ENCODE assay signal across 1 cellular context in genomic region chr1:156881101-156881500, GRCh38.
TF ChIP-seq lines count a peak whose summit lies in the region.

No MANE protein-coding gene starts in this region.

TF ChIP-seq in K562, 482 proteins besides CTCF, POLR2A, EP300 and RAD21:
- TF ChIP-seq ZBTB11 (CRISPR knock-in tag; IDR thresholded peaks at IDR 0.05) (no peak), ETV5 (CRISPR knock-in tag; IDR thresholded peaks at IDR 0.05; ENCODE audit: low read depth) (no peak), ZNF318 (IDR thresholded peaks at IDR 0.05; ENCODE audit: borderline replicate concordance in 1 of 2, low read depth in 1 of 2) (no peak), FOXK1 (CRISPR knock-in tag; IDR thresholded peaks at IDR 0.05; ENCODE audit: borderline replicate concordance) (no peak), ZNF311 (CRISPR knock-in tag; IDR thresholded peaks at IDR 0.05) (no peak), PURB (CRISPR knock-in tag; IDR thresholded peaks at IDR 0.05; ENCODE audit: low read depth) (no peak)
